Comparison of ENCODE assay signal across 8 cellular contexts in genomic region chr7:130440527-130441365, GRCh38. TPM values are rescaled to one million over a fixed set of nuclear protein-coding genes. Genes with fewer than 3 reads are reported as not detected.
DNase-seq lines count a peak whose midpoint lies in the region; ATAC-seq and TF ChIP-seq lines count a peak whose summit lies in the region.

A gene with protein sequence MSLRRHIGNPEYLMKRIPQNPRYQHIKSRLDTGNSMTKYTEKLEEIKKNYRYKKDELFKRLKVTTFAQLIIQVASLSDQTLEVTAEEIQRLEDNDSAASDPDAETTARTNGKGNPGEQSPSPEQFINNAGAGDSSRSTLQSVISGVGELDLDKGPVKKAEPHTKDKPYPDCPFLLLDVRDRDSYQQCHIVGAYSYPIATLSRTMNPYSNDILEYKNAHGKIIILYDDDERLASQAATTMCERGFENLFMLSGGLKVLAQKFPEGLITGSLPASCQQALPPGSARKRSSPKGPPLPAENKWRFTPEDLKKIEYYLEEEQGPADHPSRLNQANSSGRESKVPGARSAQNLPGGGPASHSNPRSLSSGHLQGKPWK (minus strand): TSS chr7:130441016. CDS start chr7:130440966, 50 bp downstream.

- peak within 1 kb of the TSS; percentile 87 for H3K27ac ChIP-seq in upper lobe of right lung

- H3K4me3 Mint-ChIP-seq in T-helper 1 cell treated with Interleukin-12 subunit alpha and Interleukin-12 subunit beta and Interleukin-4 antibody, amounts not matched to agents 30 μg/mL and 1 μg/mL, for 36 hours: peak within 1 kb of the TSS; percentile 99

- no peaks in the 10 kb centered on the region for H3K9me3 ChIP-seq in upper lobe of right lung

- TF ChIP-seq CTCF in upper lobe of right lung (IDR thresholded peaks at IDR 0.05): no peak

- H3K27ac Mint-ChIP-seq in T-helper 1 cell treated with Interleukin-12 subunit alpha and Interleukin-12 subunit beta and Interleukin-4 antibody, amounts not matched to agents 30 μg/mL and 1 μg/mL, for 36 hours: peak within 1 kb of the TSS; percentile 98

- no peaks in the 10 kb centered on the region for H3K36me3 ChIP-seq in upper lobe of right lung

- H3K4me1 ChIP-seq in upper lobe of right lung: peaks cover 12% of the 10 kb centered on the region

- H3K9me3 Mint-ChIP-seq in T-helper 1 cell treated with Interleukin-12 subunit alpha and Interleukin-12 subunit beta and Interleukin-4 antibody, amounts not matched to agents 30 μg/mL and 1 μg/mL, for 36 hours: no peaks in the 10 kb centered on the region

- H3K27me3 Mint-ChIP-seq in T-helper 1 cell treated with Interleukin-12 subunit alpha and Interleukin-12 subunit beta and Interleukin-4 antibody, amounts not matched to agents 30 μg/mL and 1 μg/mL, for 36 hours (ENCODE audit: low read depth): no peaks in the 10 kb centered on the region

- intact Hi-C loops in left cardiac atrium (cut with DNase I) (no loop called here), posterior vena cava (cut with DNase I) (no loop called here), upper lobe of right lung (cut with DNase I) (no loop called here)

- DNase-seq in NCI-H1694 treated with DMSO at 0.1 percent for 48 hours (lab: John Stamatoyannopoulos, UW) (peak; percentile 97), amygdala (lab: John Stamatoyannopoulos, UW) (peak; percentile 79 to 99 (median 96)), left cardiac atrium (peak; percentile 99), posterior vena cava (ENCODE audit: low spot score) (peak; percentile 99), upper lobe of right lung (peak; percentile 98)

- peak; percentile 99 for ATAC-seq in GM18498 (IDR thresholded peaks at IDR 0.05; ENCODE audit: unreplicated experiment)
- peak; percentile 99 for ATAC-seq in HG02885 (IDR thresholded peaks at IDR 0.05; ENCODE audit: poor library complexity, unreplicated experiment)
- ATAC-seq in left cardiac atrium: peak; percentile 99 to 100
- peak; percentile 99 for ATAC-seq in upper lobe of right lung

- H3K4me3 ChIP-seq in upper lobe of right lung: peak within 1 kb of the TSS; percentile 82

- no peaks in the 10 kb centered on the region for H3K27me3 ChIP-seq in upper lobe of right lung

- peaks cover 28% of the 10 kb centered on the region for H3K4me1 Mint-ChIP-seq in T-helper 1 cell treated with Interleukin-12 subunit alpha and Interleukin-12 subunit beta and Interleukin-4 antibody, amounts not matched to agents 30 μg/mL and 1 μg/mL, for 36 hours (ENCODE audit: low read depth)

- peaks cover 11% of the 10 kb centered on the region for H3K36me3 Mint-ChIP-seq in T-helper 1 cell treated with Interleukin-12 subunit alpha and Interleukin-12 subunit beta and Interleukin-4 antibody, amounts not matched to agents 30 μg/mL and 1 μg/mL, for 36 hours (ENCODE audit: low read depth)

RNA-seq across cellular contexts. Expression of the gene that starts here (rescaled TPM):
- 1 to 10 TPM; 6.2 to 7.0 TPM for total RNA-seq in left cardiac atrium
- total RNA-seq in posterior vena cava: 10 to 100 TPM in 1 of 2 donors, 1 to 10 TPM in 1; 5.0 to 11.5 TPM
- total RNA-seq in upper lobe of right lung: 11.3 TPM

Comparison
In these comparisons a context has a peak if more than half of its experiments do, and no peak if none do; other contexts are left out.
1. Peak in every context shown above with its lines: DNase-seq, ATAC-seq, H3K4me3 ChIP-seq and H3K27ac ChIP-seq.